1 cellular context compared by ENCODE assay signal in the genomic region with DNA sequence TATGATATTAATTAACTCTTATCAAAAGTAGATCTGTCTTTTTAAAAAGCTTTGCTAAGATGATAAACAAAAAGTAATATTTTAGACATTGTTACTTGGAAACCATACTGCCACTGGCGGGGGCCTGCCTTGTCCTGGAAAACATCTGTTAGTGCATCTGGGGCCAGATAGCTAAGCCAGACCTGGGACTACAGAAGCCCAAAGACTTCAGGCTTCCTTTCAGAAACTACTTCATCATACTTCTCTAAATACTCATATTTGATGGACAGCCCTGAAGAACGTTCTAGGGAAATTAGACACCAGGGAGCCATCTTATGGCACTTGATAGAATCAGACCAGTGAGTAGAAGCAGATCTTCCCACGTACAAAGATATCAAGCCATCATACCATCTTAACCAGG.
TF ChIP-seq lines count a peak whose summit lies in the region.

No MANE protein-coding gene starts in this region.

TF ChIP-seq in SK-N-SH, 30 proteins besides CTCF, POLR2A, EP300 and RAD21 (continued from another document):
- TF ChIP-seq, protein P1, sequence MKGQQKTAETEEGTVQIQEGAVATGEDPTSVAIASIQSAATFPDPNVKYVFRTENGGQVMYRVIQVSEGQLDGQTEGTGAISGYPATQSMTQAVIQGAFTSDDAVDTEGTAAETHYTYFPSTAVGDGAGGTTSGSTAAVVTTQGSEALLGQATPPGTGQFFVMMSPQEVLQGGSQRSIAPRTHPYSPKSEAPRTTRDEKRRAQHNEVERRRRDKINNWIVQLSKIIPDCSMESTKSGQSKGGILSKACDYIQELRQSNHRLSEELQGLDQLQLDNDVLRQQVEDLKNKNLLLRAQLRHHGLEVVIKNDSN (IDR thresholded peaks at IDR 0.05; ENCODE audit: borderline replicate concordance, low read depth): no peak
- no peak for TF ChIP-seq RFX5 (IDR thresholded peaks at IDR 0.05; ENCODE audit: low read length)
